In the genomic region with DNA sequence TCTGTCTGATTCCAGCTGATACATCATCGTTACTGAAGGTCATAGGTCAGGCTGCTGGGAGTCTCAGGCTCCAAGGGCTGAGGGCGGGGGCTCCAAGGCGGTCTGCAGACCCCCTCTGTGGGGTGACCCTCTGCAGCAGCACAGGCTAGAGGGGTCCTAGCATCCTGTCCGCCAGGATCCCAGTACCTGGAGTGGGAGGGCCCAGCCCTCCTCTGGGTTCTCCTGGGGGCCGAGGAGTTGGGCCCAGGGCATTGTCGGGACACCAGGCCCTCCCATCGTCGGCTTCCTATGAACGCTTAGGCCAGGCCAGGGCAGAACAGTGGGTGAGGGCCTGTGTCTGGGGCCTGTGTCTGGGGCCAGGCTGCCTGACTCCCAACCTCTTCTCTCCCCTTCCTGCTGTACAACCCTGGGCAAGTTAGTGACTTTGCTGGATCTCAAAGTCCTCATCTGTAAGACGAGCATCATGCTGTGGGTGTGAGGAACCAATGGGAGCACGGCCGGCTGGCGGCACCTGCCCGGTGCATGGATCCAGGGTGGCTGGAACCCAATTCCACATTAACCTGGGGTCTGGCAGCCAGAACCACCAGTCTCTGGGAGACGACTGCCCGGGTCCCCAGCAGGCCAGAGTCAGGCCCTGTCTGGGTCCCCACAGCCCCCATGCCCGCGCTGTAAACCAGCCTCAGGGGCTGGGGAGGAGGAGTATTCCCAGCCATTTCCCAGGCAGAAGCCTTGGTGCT, we compare ENCODE assay signal across 20 cellular contexts. TPM values are rescaled to one million over a fixed set of nuclear protein-coding genes. Genes with fewer than 3 reads are reported as not detected.
DNase-seq lines count a peak whose midpoint lies in the region; ATAC-seq, FAIRE-seq and TF ChIP-seq lines count a peak whose summit lies in the region.
"Had no signal": no experiment of that assay in that cellular context is flagged by ENCODE, and none has a peak within 500 bp of the region (broad histone marks: within the 10 kb centered on the region; RNA-seq: fewer than 3 reads in every experiment).

No MANE protein-coding gene starts in this region.

- intact Hi-C loops in HepG2 (cut with micrococcal nuclease; ENCODE audit: unreplicated experiment), result no loop called here
- intact Hi-C loops in sigmoid colon (cut with DNase I), result loop anchor here (1.0 kb wide), 1 partner anchor 51 kb away; no protein-coding TSS in a partner anchor
- intact Hi-C loops in vagina (cut with DNase I), result loop anchor here (5.0 kb wide), 1 partner anchor 41 kb away; no protein-coding TSS in a partner anchor

- H3K36me3 ChIP-seq in esophagus (ENCODE audit: control insufficient read depth in 2 of 2, insufficient read depth in 2 of 2, low read length in 1 of 2) (no peaks in the 10 kb centered on the region), HepG2 (replicated peaks in 1 of 2; ENCODE audit: control insufficient read depth in 1 of 2, insufficient read depth in 2 of 2, low read length in 2 of 2) (no peaks in the 10 kb centered on the region), sigmoid colon (no peaks in the 10 kb centered on the region), vagina (no peaks in the 10 kb centered on the region)
- H3K36me3 ChIP-seq: SJSA1 had no signal

- CTCF ChIA-PET in HepG2 (lab: Yijun Ruan, JAX; ENCODE audit: low intra/inter-chr PET ratio, low total read pairs), result no interaction called here

- no peaks in the 10 kb centered on the region for H3K79me2 ChIP-seq in HepG2 (ENCODE audit: insufficient read depth, low read length)

- H3K4me2 ChIP-seq in HepG2 (ENCODE audit: low read depth, low read length), result no peak overlapping the region

- ATAC-seq in HepG2, result peak; percentile 25; the same call in 2 of the 3 replicates
- ATAC-seq: naive thymus-derived CD8-positive, alpha-beta T cell had no signal

- H3K27ac ChIP-seq in esophagus (ENCODE audit: low read depth in 2 of 2, low read length in 1 of 2), result peak overlapping the region; percentile 24 to 70
- no peak overlapping the region for H3K27ac ChIP-seq in HepG2 (ENCODE audit: extremely low read length, insufficient read depth, low read length)
- H3K27ac ChIP-seq in sigmoid colon, result peak overlapping the region; percentile 65 to 73 (median 66)
- peak overlapping the region; percentile 73 for H3K27ac ChIP-seq in vagina
- H3K27ac ChIP-seq: SJSA1 had no signal

- no peak for TF ChIP-seq RAD21 in HepG2 (CRISPR knock-in tag; IDR thresholded peaks at IDR 0.05)

- 83 to 89% methylated on average over 18 of the region's 18 CpGs for WGBS in esophagus, 2 donors
- 75% methylated on average over 6 of the region's 18 CpGs for WGBS in HepG2 (ENCODE audit: low lambda C conversion rate)
- 87 to 88% methylated on average over 18 of the region's 18 CpGs for WGBS in sigmoid colon, 2 donors

- DNase-seq in HepG2 (ENCODE audit: low spot score) (no peak), sigmoid colon (no peak), vagina (ENCODE audit: extremely low spot score in 2 of 2) (no peak), SW 1271 (lab: John Stamatoyannopoulos, UW) (no peak), SKM-1 treated with dmso at 0.1 percent for 144 hours (lab: John Stamatoyannopoulos, UW; ENCODE audit: unreplicated experiment) (no peak), NCI-H82 treated with DMSO at 0.1 percent for 48 hours (lab: John Stamatoyannopoulos, UW; ENCODE audit: unreplicated experiment) (no peak)
- DNase-seq: activated CD4-positive, alpha-beta T cell treated with anti-CD3 and anti-CD28 coated beads, Interleukin-2, amount 10 ng/mL, durations not matched to agents 7 days and 5 days; activated gamma-delta T cell treated with Interleukin-2 at 50 U/mL for 16 hours; C1 segment of cervical spinal cord; DMS 273 treated with DMSO at 0.1 percent for 48 hours; GF-D8; NCI-H187 treated with DMSO at 0.1 percent for 48 hours; NCI-H510A treated with DMSO at 0.1 percent for 48 hours had no signal

- in situ Hi-C loops in HepG2 (cut with HindIII; ENCODE audit: extremely low pct_ligation_motif_present, low pct_unique_long_range_greater_than_20kb), result no loop called here

- no peaks in the 10 kb centered on the region for H4K20me1 ChIP-seq in HepG2 (ENCODE audit: insufficient read depth, low read length)

- no TSS peak for BruUV-seq in HepG2 (replicated peaks; lab: Mats Ljungman, UMichigan)

- TF ChIP-seq CTCF in HepG2 (CRISPR knock-in tag; IDR thresholded peaks at IDR 0.05) (no peak), sigmoid colon (IDR thresholded peaks at IDR 0.05) (no peak), vagina (IDR thresholded peaks at IDR 0.05) (no peak)

- H3K4me1 ChIP-seq in esophagus (ENCODE audit: control insufficient read depth in 2 of 2, insufficient read depth in 2 of 2, low read length in 1 of 2), result peaks cover 3 to 16% of the 10 kb centered on the region in 2 donors
- H3K4me1 ChIP-seq in HepG2 (ENCODE audit: insufficient read depth, low read length), result peaks cover 40% of the 10 kb centered on the region
- peaks cover 0 to 30% (median 27%) of the 10 kb centered on the region in 4 donors for H3K4me1 ChIP-seq in sigmoid colon
- peaks cover 57% of the 10 kb centered on the region for H3K4me1 ChIP-seq in vagina

- TF ChIP-seq EP300 in HepG2 (IDR thresholded peaks at IDR 0.05; ENCODE audit: low read depth in 2 of 2, low read length in 2 of 2), result no peak
- no peak for TF ChIP-seq EP300 in HepG2 (CRISPR knock-in tag; IDR thresholded peaks at IDR 0.05; ENCODE audit: borderline replicate concordance)
- no peak for TF ChIP-seq EP300 in sigmoid colon (IDR thresholded peaks at IDR 0.05)

- FAIRE-seq in HepG2 (lab: Jason Lieb, UNC), result no peak
- FAIRE-seq: colon, endothelial cell of umbilical vein, GM12892, TTC549 had no signal

- H3K4me3 ChIP-seq in esophagus (ENCODE audit: low read depth in 1 of 2, low read length in 2 of 2) (no peak overlapping the region), HepG2 (replicated peaks in 1 of 3; ENCODE audit: insufficient read depth in 1 of 3, low read depth in 2 of 3, low read length in 3 of 3) (no peak overlapping the region), sigmoid colon (no peak overlapping the region), vagina (no peak overlapping the region)
- H3K4me3 ChIP-seq: SJSA1 had no signal

- no peak overlapping the region for H2AFZ ChIP-seq in HepG2 (ENCODE audit: low read length)

- peaks cover 0 to 1% of the 10 kb centered on the region in 2 donors for H3K9me3 ChIP-seq in esophagus (ENCODE audit: control insufficient read depth in 2 of 2, insufficient read depth in 1 of 2, low read depth in 1 of 2, low read length in 1 of 2)
- no peaks in the 10 kb centered on the region for H3K9me3 ChIP-seq in HepG2 (ENCODE audit: low read length)
- H3K9me3 ChIP-seq in sigmoid colon, result no peaks in the 10 kb centered on the region
- H3K9me3 ChIP-seq in vagina, result no peaks in the 10 kb centered on the region
- H3K9me3 ChIP-seq: SJSA1 had no signal

- no peak overlapping the region for H3K9ac ChIP-seq in HepG2 (ENCODE audit: insufficient read depth, low read depth, low read length)

- TF ChIP-seq POLR2A in HepG2 (IDR thresholded peaks at IDR 0.05; ENCODE audit: insufficient read depth in 1 of 2, low read depth in 2 of 2, low read length in 2 of 2), result no peak
- TF ChIP-seq POLR2A in sigmoid colon (IDR thresholded peaks at IDR 0.05), result no peak
- TF ChIP-seq POLR2A in vagina (IDR thresholded peaks at IDR 0.05), result no peak

- no peaks in the 10 kb centered on the region for H3K27me3 ChIP-seq in esophagus (ENCODE audit: control insufficient read depth in 1 of 2, insufficient read depth in 2 of 2, low read length in 2 of 2)
- no peaks in the 10 kb centered on the region for H3K27me3 ChIP-seq in HepG2 (ENCODE audit: control insufficient read depth in 1 of 2, insufficient read depth in 2 of 2, low read length in 2 of 2)
- H3K27me3 ChIP-seq in sigmoid colon, result no peaks in the 10 kb centered on the region
- no peaks in the 10 kb centered on the region for H3K27me3 ChIP-seq in vagina
- H3K27me3 ChIP-seq: SJSA1 had no signal

- POLR2A ChIA-PET in HepG2 (lab: Yijun Ruan, JAX), result interaction anchor here (1.2 kb wide), 1 partner anchor 19 kb away, joined by 4 read pairs; no protein-coding TSS in a partner anchor

TF ChIP-seq in HepG2, 621 proteins besides CTCF, POLR2A, EP300 and RAD21 (continues in another document):
- TF ChIP-seq ATAD3A (CRISPR knock-in tag; IDR thresholded peaks at IDR 0.05), result no peak
- TF ChIP-seq ZNF883 (CRISPR knock-in tag; IDR thresholded peaks at IDR 0.05; ENCODE audit: not compliant biosample characterization), result peak; percentile 11

RNA-seq across cellular contexts. Expression of gene COL18A1, which starts 56.2 kb away (rescaled TPM):
- polyA plus RNA-seq in esophagus (10 to 100 TPM; 29.7 to 29.9 TPM), HepG2 (2011; rRNA removed) (79.0 and 128 TPM in 2 replicates), sigmoid colon (10 to 100 TPM in 1 of 3 donors, 1 to 10 TPM in 2; 4.4 to 34.8 (median 5.4) TPM)
- total RNA-seq in HepG2 (2016; rRNA removed; fragmentation: Illumina TruSeq; extraction: Trizol) (21.2 and 102 TPM in 2 replicates), sigmoid colon (100 to 1,000 TPM in 3 of 4 donors, 10 to 100 TPM in 1; 39.7 to 197 (median 103) TPM), vagina (86.7 TPM)
- 5.5 and 5.6 TPM in 2 replicates for total RNA-seq in HepG2 (2016; cell fraction: cytosol; rRNA removed; fragmentation: Illumina TruSeq; extraction: Trizol; ENCODE audit: low read depth)
- 18.4 and 106 TPM in 2 replicates for total RNA-seq in HepG2 (2016; cell fraction: insoluble cytoplasmic fraction; rRNA removed; fragmentation: Illumina TruSeq; extraction: Trizol)
- 10.8 and 11.6 TPM in 2 replicates for total RNA-seq in HepG2 (2016; cell fraction: membrane; rRNA removed; fragmentation: Illumina TruSeq; extraction: Trizol)
- 122 and 150 TPM in 2 replicates for total RNA-seq in HepG2 (2016; cell fraction: nucleus; rRNA removed; fragmentation: Illumina TruSeq; extraction: Trizol)
- polyA plus RNA-seq in HepG2 (2011; cell fraction: cytosol; rRNA removed), result 51.6 and 89.8 TPM in 2 replicates
- 1,622 and 2,194 TPM in 2 replicates for polyA plus RNA-seq in HepG2 (2011; cell fraction: nucleus; rRNA removed)
- 59.0 and 129 TPM in 2 replicates for polyA plus RNA-seq in HepG2 (2012)
- 4.3 and 4.4 TPM in 2 replicates for polyA plus RNA-seq in HepG2 (2016; cell fraction: cytosol; fragmentation: Illumina TruSeq; extraction: Trizol; ENCODE audit: low read depth)
- 20.7 and 26.9 TPM in 2 replicates for polyA plus RNA-seq in HepG2 (2016; cell fraction: insoluble cytoplasmic fraction; fragmentation: Illumina TruSeq; extraction: Trizol; ENCODE audit: low read depth)
- 5.0 and 6.2 TPM in 2 replicates for polyA plus RNA-seq in HepG2 (2016; cell fraction: membrane; fragmentation: Illumina TruSeq; extraction: Trizol; ENCODE audit: low read depth)
- polyA plus RNA-seq in HepG2 (2016; cell fraction: nucleus; fragmentation: Illumina TruSeq; extraction: Trizol; ENCODE audit: insufficient read depth, low read depth), result 308 and 331 TPM in 2 replicates
- 0.09 and 44.3 TPM in 2 replicates for polyA minus RNA-seq in HepG2 (2011; rRNA and poly(A)+ RNA removed; ENCODE audit: low replicate concordance)
- 36.9 and 37.7 TPM in 2 replicates for polyA minus RNA-seq in HepG2 (2011; cell fraction: cytosol; rRNA and poly(A)+ RNA removed)
- polyA minus RNA-seq in HepG2 (2011; cell fraction: nucleus; rRNA and poly(A)+ RNA removed), result 46.7 and 51.1 TPM in 2 replicates
